Comparison of ENCODE assay signal across 23 cellular contexts in genomic region chr7:70975816-70976215, GRCh38.
DNase-seq lines count a peak whose midpoint lies in the region; ATAC-seq, FAIRE-seq and TF ChIP-seq lines count a peak whose summit lies in the region.
"Had no signal": no experiment of that assay in that cellular context is flagged by ENCODE, and none has a peak within 500 bp of the region (broad histone marks: within the 10 kb centered on the region; RNA-seq: fewer than 3 reads in every experiment).

No MANE protein-coding gene starts in this region.

- POLR2A ChIA-PET in naive thymus-derived CD8-positive, alpha-beta T cell (lab: Charles Lee), result no interaction called here

- H3K4me1 Mint-ChIP-seq in naive thymus-derived CD8-positive, alpha-beta T cell, result no peaks in the 10 kb centered on the region

- no peaks in the 10 kb centered on the region for H3K4me1 ChIP-seq in testis
- H3K4me1 ChIP-seq: A549, Caco-2 had no signal

- peak; percentile 58 for DNase-seq in DMS 273 (lab: John Stamatoyannopoulos, UW; ENCODE audit: unreplicated experiment)
- DNase-seq in DMS 273 treated with DMSO at 0.1 percent for 48 hours (lab: John Stamatoyannopoulos, UW), result no peak
- peak; percentile 62 for DNase-seq in NCI-H2171 (lab: John Stamatoyannopoulos, UW)
- DNase-seq in RCC 7860 (ENCODE audit: low spot score), result peak; percentile 2
- DNase-seq in cerebellar cortex (ENCODE audit: low spot score), result peak; percentile 1
- DNase-seq in naive thymus-derived CD8-positive, alpha-beta T cell, result no peak
- DNase-seq in NCI-H1105 (lab: John Stamatoyannopoulos, UW), result no peak
- DNase-seq in testis, result no peak
- DNase-seq: AML-193; Caco-2; CD4-positive, alpha-beta T cell; GOT3; H7; HFFc6; IMR-90 had no signal

- intact Hi-C loops in testis (cut with DNase I; ENCODE audit: low total_unique reads), result no loop called here

- H3K27me3 Mint-ChIP-seq in naive thymus-derived CD8-positive, alpha-beta T cell, result no peaks in the 10 kb centered on the region
- H3K27me3 Mint-ChIP-seq: CD4-positive, alpha-beta T cell had no signal

- no peak overlapping the region for H3K27ac Mint-ChIP-seq in naive thymus-derived CD8-positive, alpha-beta T cell
- H3K27ac Mint-ChIP-seq: CD4-positive, alpha-beta T cell; HFFc6 had no signal

- no peak overlapping the region for H3K27ac ChIP-seq in testis
- H3K27ac ChIP-seq: 22Rv1, A549, C4-2B had no signal

- no peaks in the 10 kb centered on the region for H3K36me3 ChIP-seq in testis (ENCODE audit: low read depth, missing control alignments)

- TF ChIP-seq CTCF in testis (IDR thresholded peaks at IDR 0.05), result no peak

- FAIRE-seq in RCC 7860 (lab: Jason Lieb, UNC), result no peak
- FAIRE-seq: A549, G401.6, GM12891, GM19239, HTR-8/SVneo had no signal

- TF ChIP-seq POLR2A in testis (IDR thresholded peaks at IDR 0.05), result no peak

- no peak overlapping the region for H3K4me3 Mint-ChIP-seq in naive thymus-derived CD8-positive, alpha-beta T cell
- H3K4me3 Mint-ChIP-seq: CD4-positive, alpha-beta T cell; HFFc6 had no signal

- ATAC-seq in naive thymus-derived CD8-positive, alpha-beta T cell, result no peak
- ATAC-seq: A549, HCT116 had no signal

- no peaks in the 10 kb centered on the region for H3K9me3 ChIP-seq in testis
- H3K9me3 ChIP-seq: Caco-2 had no signal

- H3K4me3 ChIP-seq in testis, result no peak overlapping the region
- H3K4me3 ChIP-seq: A549 had no signal

- peaks cover 0 to 6% (median 0%) of the 10 kb centered on the region in 3 donors for H3K36me3 Mint-ChIP-seq in naive thymus-derived CD8-positive, alpha-beta T cell

- peaks cover 0 to 28% (median 11%) of the 10 kb centered on the region in 9 donors for H3K9me3 Mint-ChIP-seq in naive thymus-derived CD8-positive, alpha-beta T cell

- H3K27me3 ChIP-seq in testis, result no peaks in the 10 kb centered on the region

Comparison
In these comparisons a context has a peak if more than half of its experiments do, and no peak if none do; other contexts are left out.
1. DNase-seq: peak in DMS 273 (single experiment), NCI-H2171 (single experiment), RCC 7860 (single experiment) and cerebellar cortex (single experiment); none in DMS 273 treated with DMSO at 0.1 percent for 48 hours (single experiment), naive thymus-derived CD8-positive, alpha-beta T cell (0 of 10), NCI-H1105 (single experiment) and testis (single experiment).